In genomic region chr1:48061162-48062136, GRCh38 we compare ENCODE assay signal across 8 cellular contexts.
DNase-seq lines count a peak whose midpoint lies in the region; FAIRE-seq and TF ChIP-seq lines count a peak whose summit lies in the region.

No MANE protein-coding gene starts in this region.

- WGBS in neuronal stem cell (ENCODE audit: extremely low coverage in 2 of 2, insufficient read length in 2 of 2, insufficient replicate concordance in 1 of 2), 2 donors, result no CpG with 5 or more reads among the region's 3 CpGs

- H4K8ac ChIP-seq in neuronal stem cell (ENCODE audit: low read depth, low read length), result no peak overlapping the region

- H3K36me3 ChIP-seq in neuronal stem cell (replicated peaks in 1 of 2; ENCODE audit: control insufficient read depth in 2 of 2, insufficient read depth in 2 of 2, low read length in 2 of 2), result no peaks in the 10 kb centered on the region

- H3K23ac ChIP-seq in neuronal stem cell (ENCODE audit: low read depth, low read length, poor library complexity), result no peak overlapping the region

- no peak overlapping the region for H3K4me3 ChIP-seq in neuronal stem cell (ENCODE audit: low read length in 2 of 2)

- peaks cover 0 to 4% of the 10 kb centered on the region in 2 donors for H3K4me1 ChIP-seq in neuronal stem cell (ENCODE audit: control insufficient read depth in 2 of 2, insufficient read depth in 1 of 2, low read depth in 1 of 2, low read length in 2 of 2)

- no peaks in the 10 kb centered on the region for H3K79me1 ChIP-seq in neuronal stem cell (ENCODE audit: low read depth, low read length)

- no peak overlapping the region for H2BK120ac ChIP-seq in neuronal stem cell (ENCODE audit: low read depth, low read length)

- no peak overlapping the region for H4K91ac ChIP-seq in neuronal stem cell (ENCODE audit: low read depth, low read length, poor library complexity)

- H2AFZ ChIP-seq in neuronal stem cell (ENCODE audit: low read length), result no peak overlapping the region

- H2BK5ac ChIP-seq in neuronal stem cell (ENCODE audit: low read length), result no peak overlapping the region

- no peaks in the 10 kb centered on the region for H3K9me3 ChIP-seq in neuronal stem cell (replicated peaks in 1 of 2; ENCODE audit: control insufficient read depth in 2 of 2, insufficient read depth in 1 of 2, low read depth in 1 of 2, low read length in 2 of 2)

- no peaks in the 10 kb centered on the region for H3K27me3 ChIP-seq in neuronal stem cell (ENCODE audit: control insufficient read depth in 3 of 3, insufficient read depth in 3 of 3, low read depth in 1 of 3, low read length in 3 of 3)

- no peak overlapping the region for H2AK5ac ChIP-seq in neuronal stem cell (ENCODE audit: low read depth, low read length)

- FAIRE-seq in H54 (lab: Jason Lieb, UNC), result no peak

- no peak overlapping the region for H3K9ac ChIP-seq in neuronal stem cell (ENCODE audit: low read depth, low read length, poor library complexity)

- no peak overlapping the region for H2BK15ac ChIP-seq in neuronal stem cell (ENCODE audit: low read length)

- no peak overlapping the region for H2BK12ac ChIP-seq in neuronal stem cell (ENCODE audit: low read length)

- no peak for TF ChIP-seq POLR2A in H54 (IDR thresholded peaks at IDR 0.05; ENCODE audit: low read depth, low read length)

- H3K4me2 ChIP-seq in neuronal stem cell (ENCODE audit: insufficient read depth, low read length, poor library complexity, severe bottlenecking), result no peak overlapping the region

- H3K18ac ChIP-seq in neuronal stem cell (ENCODE audit: low read length), result no peak overlapping the region

- peak; percentile 23 to 31 for DNase-seq in activated T-cell treated with anti-CD3 and anti-CD28 coated beads, Interleukin-2, amount 50 U/mL, for 48 hours
- DNase-seq in activated T-cell treated with anti-CD3 and anti-CD28 coated beads for 4 hours (no peak), H54 (ENCODE audit: insufficient read length, low spot score) (peak; percentile 19), NAMALWA (ENCODE audit: low spot score) (peak; percentile 67), SKM-1 (lab: John Stamatoyannopoulos, UW; ENCODE audit: unreplicated experiment) (peak; percentile 7), fibroblast of peridontal ligament (ENCODE audit: extremely low read depth) (peak; percentile 73), neuronal stem cell (ENCODE audit: low spot score) (peak; percentile 63), HK-2 (ENCODE audit: unreplicated experiment) (no peak)

- no peak overlapping the region for H3K27ac ChIP-seq in neuronal stem cell (replicated peaks; ENCODE audit: low read length)

- H3K14ac ChIP-seq in neuronal stem cell (ENCODE audit: low read length), result no peak overlapping the region

- no peak overlapping the region for H3K4ac ChIP-seq in neuronal stem cell (ENCODE audit: low read length)

Comparison
In these comparisons a context has a peak if more than half of its experiments do, and no peak if none do; other contexts are left out.
1. DNase-seq: peak in activated T-cell treated with anti-CD3 and anti-CD28 coated beads, Interleukin-2, amount 50 U/mL, for 48 hours (2 of 2), H54 (single experiment), NAMALWA (single experiment), SKM-1 (single experiment), fibroblast of peridontal ligament (single experiment) and neuronal stem cell (single experiment); none in activated T-cell treated with anti-CD3 and anti-CD28 coated beads for 4 hours (single experiment) and HK-2 (single experiment).